1 cellular context compared by ENCODE assay signal in the genomic region with DNA sequence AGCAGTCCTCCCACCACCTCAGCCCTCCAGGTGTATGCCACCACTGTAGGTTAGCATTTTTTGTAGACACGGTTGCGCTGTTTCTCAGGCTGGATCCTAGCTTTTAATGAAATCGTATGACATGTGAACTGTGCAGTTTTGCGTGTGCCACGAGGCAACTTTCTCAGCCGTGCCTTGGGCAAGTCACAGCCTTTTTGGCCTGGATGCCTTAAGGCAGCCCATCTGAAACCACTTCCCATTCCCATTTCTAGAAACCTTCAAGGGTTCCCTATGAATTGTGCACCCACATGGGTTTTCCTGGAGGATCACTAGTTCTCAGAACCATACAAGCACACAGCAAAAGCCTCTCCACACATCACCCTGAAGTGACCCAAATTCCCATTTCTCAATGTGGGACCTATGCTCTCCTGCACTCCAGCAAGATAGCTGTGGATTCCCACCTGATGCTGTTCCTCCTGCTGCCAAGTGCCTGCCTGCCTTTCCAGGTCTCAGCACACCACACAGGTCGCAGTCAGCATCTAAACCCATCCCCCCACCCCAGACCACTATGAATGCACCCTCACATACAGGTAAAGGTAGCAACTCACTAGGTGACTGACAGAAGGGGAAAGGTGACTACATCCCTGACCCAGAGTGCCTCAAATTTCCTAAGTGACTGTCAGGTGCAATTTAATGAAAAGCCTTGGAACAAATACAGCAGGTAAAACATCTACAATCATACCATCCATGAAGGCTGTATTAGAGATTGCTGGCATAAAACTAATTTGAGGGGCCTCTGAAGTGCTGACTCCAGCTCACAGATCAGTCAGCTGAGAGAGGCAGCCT.
TF ChIP-seq lines count a peak whose summit lies in the region.

No MANE protein-coding gene starts in this region.

TF ChIP-seq in H1, 55 proteins besides CTCF, POLR2A, EP300 and RAD21:
- peak; percentile 82 for TF ChIP-seq POLR2AphosphoS5 (IDR thresholded peaks at IDR 0.05; ENCODE audit: low read depth, low read length)
- TF ChIP-seq CBX8 (IDR thresholded peaks at IDR 0.05; ENCODE audit: borderline replicate concordance, low read depth, low read length) = no peak
- TF ChIP-seq RBBP5 (IDR thresholded peaks at IDR 0.05; ENCODE audit: borderline replicate concordance, low read depth, low read length) = no peak
- TF ChIP-seq, protein P1, sequence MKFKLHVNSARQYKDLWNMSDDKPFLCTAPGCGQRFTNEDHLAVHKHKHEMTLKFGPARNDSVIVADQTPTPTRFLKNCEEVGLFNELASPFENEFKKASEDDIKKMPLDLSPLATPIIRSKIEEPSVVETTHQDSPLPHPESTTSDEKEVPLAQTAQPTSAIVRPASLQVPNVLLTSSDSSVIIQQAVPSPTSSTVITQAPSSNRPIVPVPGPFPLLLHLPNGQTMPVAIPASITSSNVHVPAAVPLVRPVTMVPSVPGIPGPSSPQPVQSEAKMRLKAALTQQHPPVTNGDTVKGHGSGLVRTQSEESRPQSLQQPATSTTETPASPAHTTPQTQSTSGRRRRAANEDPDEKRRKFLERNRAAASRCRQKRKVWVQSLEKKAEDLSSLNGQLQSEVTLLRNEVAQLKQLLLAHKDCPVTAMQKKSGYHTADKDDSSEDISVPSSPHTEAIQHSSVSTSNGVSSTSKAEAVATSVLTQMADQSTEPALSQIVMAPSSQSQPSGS (IDR thresholded peaks at IDR 0.05; ENCODE audit: low read length) = no peak
- no peak for TF ChIP-seq SP1 (IDR thresholded peaks at IDR 0.05; ENCODE audit: low read depth, low read length)
